Comparison of ENCODE assay signal across 8 cellular contexts in genomic region chr11:91248199-91248807, GRCh38.
A peak's percentile ranks its signal among the peaks of the same experiment; 100 is the strongest.
DNase-seq lines count a peak whose midpoint lies in the region; ATAC-seq, FAIRE-seq and TF ChIP-seq lines count a peak whose summit lies in the region.

No MANE protein-coding gene starts in this region.

- TF ChIP-seq POLR2A in H1 (IDR thresholded peaks at IDR 0.05; ENCODE audit: control extremely low read depth in 1 of 2, low read depth in 2 of 2, low read length in 2 of 2), result no peak

- H3K4me2 ChIP-seq in H1 (ENCODE audit: insufficient read depth in 1 of 2, low read depth in 2 of 2, low read length in 2 of 2), result no peak overlapping the region

- peaks cover 0 to 2% (median 0%) of the 10 kb centered on the region in 4 experiments; a peak in 1 of 7 replicates for H3K4me1 ChIP-seq in H1 (replicated peaks in 1 of 4; ENCODE audit: control insufficient read depth in 3 of 4, insufficient read depth in 4 of 4, low read length in 3 of 4)

- POLR2A ChIA-PET in H1 (lab: Charles Lee; ENCODE audit: partially characterized antibody), result no interaction called here

- H4K8ac ChIP-seq in H1 (ENCODE audit: extremely low read depth, insufficient read depth, low read length), result no peak overlapping the region

- H3K9me3 ChIP-seq in H1 (ENCODE audit: insufficient read depth in 2 of 2, low read depth in 1 of 2, low read length in 1 of 2), result no peaks in the 10 kb centered on the region

- H2BK5ac ChIP-seq in H1 (ENCODE audit: low read depth, low read length), result no peak overlapping the region

- no peak overlapping the region for H2AK5ac ChIP-seq in H1 (ENCODE audit: low read depth, low read length)

- no peaks in the 10 kb centered on the region for H3K27me3 ChIP-seq in H1 (replicated peaks in 1 of 4; ENCODE audit: control insufficient read depth in 3 of 4, extremely low read depth in 1 of 4, insufficient read depth in 3 of 4, low read length in 3 of 4)

- H2BK12ac ChIP-seq in H1 (ENCODE audit: low read depth, low read length), result no peak overlapping the region

- peak; percentile 45 for DNase-seq in NCI-H2196 (lab: John Stamatoyannopoulos, UW; ENCODE audit: unreplicated experiment)
- no peak for DNase-seq in NCI-H2196 treated with DMSO at 0.1 percent for 48 hours (lab: John Stamatoyannopoulos, UW; ENCODE audit: unreplicated experiment)
- peak; percentile 35 for DNase-seq in NOMO-1 treated with DMSO at 0.1 percent for 48 hours (lab: John Stamatoyannopoulos, UW; ENCODE audit: unreplicated experiment)
- DNase-seq in H1 (ENCODE audit: low read depth in 1 of 2, low spot score in 2 of 2), result no peak
- DNase-seq in pons (ENCODE audit: low spot score), result peak; percentile 58
- no peak for DNase-seq in C1 segment of cervical spinal cord (lab: John Stamatoyannopoulos, UW)

- no peaks in the 10 kb centered on the region for H3K36me3 ChIP-seq in H1 (ENCODE audit: control insufficient read depth in 2 of 4, insufficient read depth in 4 of 4, low read length in 3 of 4)

- H4K20me1 ChIP-seq in H1 (replicated peaks in 1 of 2; ENCODE audit: control insufficient read depth in 1 of 2, insufficient read depth in 2 of 2, low read length in 2 of 2), result no peaks in the 10 kb centered on the region

- no peaks in the 10 kb centered on the region for H3K23me2 ChIP-seq in H1 (ENCODE audit: low read depth, low read length)

- ATAC-seq in HG02759 (IDR thresholded peaks at IDR 0.05; ENCODE audit: unreplicated experiment) (peak; percentile 58), HG03520 (IDR thresholded peaks at IDR 0.05; ENCODE audit: unreplicated experiment) (no peak)

- TF ChIP-seq RAD21 in H1 (IDR thresholded peaks at IDR 0.05 in 1 of 2, conservative IDR thresholded peaks at IDR 0.05 in 1 of 2; ENCODE audit: low read depth in 2 of 2, low read length in 2 of 2), result peak; percentile 60 to 63

- H2BK120ac ChIP-seq in H1 (replicated peaks; ENCODE audit: low read depth, low read length), result no peak overlapping the region

- no peak overlapping the region for H3K56ac ChIP-seq in H1 (replicated peaks; ENCODE audit: insufficient read length, low read depth, low read length)

- no peaks in the 10 kb centered on the region for H3K79me1 ChIP-seq in H1 (ENCODE audit: low read depth, low read length)

- H3K4me3 ChIP-seq in H1 (ENCODE audit: extremely low read depth in 1 of 4, insufficient read depth in 2 of 4, low read depth in 3 of 4, low read length in 4 of 4), result no peak overlapping the region

- H3K9ac ChIP-seq in H1 (replicated peaks in 1 of 4; ENCODE audit: extremely low read depth in 1 of 4, low read depth in 3 of 4, low read length in 3 of 4), result no peak overlapping the region

- no peak overlapping the region for H3K23ac ChIP-seq in H1 (ENCODE audit: insufficient read length)

- no peaks in the 10 kb centered on the region for H3K79me2 ChIP-seq in H1 (ENCODE audit: control insufficient read depth in 1 of 2, insufficient read depth in 2 of 2, low read length in 2 of 2)

- H2BK15ac ChIP-seq in H1 (ENCODE audit: low read length), result no peak overlapping the region

- H2BK20ac ChIP-seq in H1 (ENCODE audit: low read length), result no peak overlapping the region

- no peak for TF ChIP-seq EP300 in H1 (IDR thresholded peaks at IDR 0.05; ENCODE audit: borderline replicate concordance in 1 of 2, low read depth in 2 of 2, low read length in 2 of 2)

- H2AFZ ChIP-seq in H1 (ENCODE audit: low read length), result no peak overlapping the region

- peak in 2 of 3 experiments; percentile 35 to 62; a peak in 2 of 4 replicates for TF ChIP-seq CTCF in H1 (IDR thresholded peaks at IDR 0.05; ENCODE audit: control extremely low read depth in 1 of 3, insufficient read depth in 1 of 3, low read depth in 1 of 3, low read length in 3 of 3)

- no peak overlapping the region for H3K18ac ChIP-seq in H1 (ENCODE audit: extremely low read depth, low read length)

- H3K27ac ChIP-seq in H1 (ENCODE audit: low read depth, low read length), result no peak overlapping the region

- no peak overlapping the region for H4K91ac ChIP-seq in H1 (replicated peaks; ENCODE audit: insufficient read length, low read length)

- CTCF ChIA-PET in H1 (lab: Charles Lee; ENCODE audit: partially characterized antibody), result interaction anchor here (0.8 to 2.4 kb wide), 19 partner anchors 8 to 1004 kb away, joined by 3 to 12 read pairs (median 3); no protein-coding TSS in a partner anchor

- H4K5ac ChIP-seq in H1 (ENCODE audit: insufficient read length, low read depth, low read length), result no peak overlapping the region

- no peak overlapping the region for H3K14ac ChIP-seq in H1 (ENCODE audit: insufficient read length)

- WGBS in H1 (ENCODE audit: extremely low coverage in 1 of 2, insufficient coverage in 1 of 2, insufficient read length in 1 of 2, insufficient replicate concordance in 2 of 2, low coverage in 1 of 2, low lambda C conversion rate in 2 of 2, missing lambda C conversion rate in 1 of 2), 2 experiments, result 13% methylated on average over 4 of the region's 4 CpGs; no CpG with 5 or more reads in 1 of the 2 experiments

- H3K4ac ChIP-seq in H1 (replicated peaks; ENCODE audit: insufficient read length, low read depth, low read length), result no peak overlapping the region

- peak; percentile 63 for FAIRE-seq in H1 (lab: Jason Lieb, UNC)

TF ChIP-seq in H1, 55 proteins besides CTCF, POLR2A, EP300 and RAD21:
- TF ChIP-seq CHD2 (IDR thresholded peaks at IDR 0.05; ENCODE audit: low read length), result no peak
- no peak for TF ChIP-seq SP1 (IDR thresholded peaks at IDR 0.05; ENCODE audit: low read depth, low read length)
- no peak for TF ChIP-seq ATF2 (IDR thresholded peaks at IDR 0.05; ENCODE audit: low read length)
- no peak for TF ChIP-seq KDM4A (IDR thresholded peaks at IDR 0.05; ENCODE audit: low read depth, low read length, severe bottlenecking)
- TF ChIP-seq HDAC2 (IDR thresholded peaks at IDR 0.05; ENCODE audit: borderline replicate concordance in 1 of 2, low read depth in 2 of 2, low read length in 2 of 2), result no peak
- TF ChIP-seq POLR2AphosphoS5 (IDR thresholded peaks at IDR 0.05; ENCODE audit: low read depth, low read length), result no peak
TF ChIP-seq in H1: peak in this region for 0.

Comparison
In these comparisons a context has a peak if more than half of its experiments do, and no peak if none do; other contexts are left out.
1. DNase-seq: peak in NCI-H2196 (single experiment), NOMO-1 treated with DMSO at 0.1 percent for 48 hours (single experiment) and pons (single experiment); none in NCI-H2196 treated with DMSO at 0.1 percent for 48 hours (single experiment), H1 (0 of 2) and C1 segment of cervical spinal cord (0 of 14).